In genomic region chr1:181062800-181063428, GRCh38 we compare ENCODE assay signal across 8 cellular contexts. TPM values are rescaled to one million over a fixed set of nuclear protein-coding genes. Genes with fewer than 3 reads are reported as not detected.
DNase-seq lines count a peak whose midpoint lies in the region; ATAC-seq and TF ChIP-seq lines count a peak whose summit lies in the region.

No MANE protein-coding gene starts in this region.

- H3K9me2 ChIP-seq in OCI-LY7 (ENCODE audit: insufficient read depth, low read length), result no peaks in the 10 kb centered on the region

- no peaks in the 10 kb centered on the region for H4K20me1 ChIP-seq in OCI-LY7 (ENCODE audit: insufficient read depth, low read length)

- ATAC-seq in GM18858 (IDR thresholded peaks at IDR 0.05; ENCODE audit: unreplicated experiment) (peak; percentile 83), HG02943 (IDR thresholded peaks at IDR 0.05; ENCODE audit: low read depth, unreplicated experiment) (peak; percentile 67), Right ventricle myocardium superior (ENCODE audit: poor library complexity) (peak; percentile 52)

- H3K4me1 ChIP-seq in OCI-LY7 (ENCODE audit: insufficient read depth, low read length, poor library complexity, severe bottlenecking), result peaks cover 16% of the 10 kb centered on the region

- CTCF ChIA-PET in OCI-LY7 (lab: Charles Lee; ENCODE audit: unreplicated experiment), result no interaction called here

- H2AFZ ChIP-seq in OCI-LY7 (ENCODE audit: low read length), result peak overlapping the region; percentile 90

- no peaks in the 10 kb centered on the region for H3K9me3 ChIP-seq in OCI-LY7 (ENCODE audit: low read length)

- peak overlapping the region; percentile 17 for H3K4me3 ChIP-seq in OCI-LY7 (ENCODE audit: low read depth, low read length, poor library complexity, severe bottlenecking)

- H3K4me2 ChIP-seq in OCI-LY7 (ENCODE audit: low read length), result peak overlapping the region; percentile 67

- POLR2A ChIA-PET in OCI-LY7 (lab: Charles Lee), result interaction anchor here (0.7 to 1.4 kb wide), 2 partner anchors 8 to 91 kb away, joined by 3 to 7 read pairs; no protein-coding TSS in a partner anchor

- intact Hi-C loops in OCI-LY7 (cut with micrococcal nuclease; ENCODE audit: unreplicated experiment), result no loop called here
- intact Hi-C loops in Right ventricle myocardium superior (cut with DNase I), result no loop called here

- no peaks in the 10 kb centered on the region for H3K79me2 ChIP-seq in OCI-LY7 (ENCODE audit: insufficient read depth, low read depth, low read length)

- DNase-seq in AG08395 (ENCODE audit: low spot score) (peak; percentile 68), OCI-LY7 (ENCODE audit: low spot score) (no peak), Right ventricle myocardium superior (no peak), HT-29 (ENCODE audit: low spot score) (no peak), NCI-H1694 treated with DMSO at 0.1 percent for 48 hours (lab: John Stamatoyannopoulos, UW) (no peak), NCI-H187 (lab: John Stamatoyannopoulos, UW) (no peak)

- H3K27ac ChIP-seq in OCI-LY7 (ENCODE audit: low read depth, low read length, poor library complexity, severe bottlenecking), result no peak overlapping the region

- H3K36me3 ChIP-seq in OCI-LY7 (ENCODE audit: insufficient read depth, low read length), result no peaks in the 10 kb centered on the region

- TF ChIP-seq CTCF in OCI-LY7 (conservative IDR thresholded peaks at IDR 0.05; ENCODE audit: low read length), result no peak

- BruUV-seq in OCI-LY7 (replicated peaks; lab: Mats Ljungman, UMichigan), result no TSS peak

RNA-seq across cellular contexts. Expression of gene IER5, which starts 25.6 kb away (rescaled TPM):
- 14.3 and 18.3 TPM in 2 replicates for total RNA-seq in OCI-LY7 (2014; rRNA removed; shearing (Covaris generic))
- total RNA-seq in OCI-LY7 (2022) (7.2 and 8.2 TPM in 2 replicates), Right ventricle myocardium superior (15.1 TPM)
- 53.3 and 53.7 TPM in 2 replicates for total RNA-seq in HT-29 (2014; rRNA removed; shearing (Covaris generic))

RNA-seq across cellular contexts. Expression of gene MR1, which starts 29.1 kb away (rescaled TPM):
- 5.9 and 7.9 TPM in 2 replicates for total RNA-seq in OCI-LY7 (2014; rRNA removed; shearing (Covaris generic))
- total RNA-seq in OCI-LY7 (2022) (15.8 and 18.3 TPM in 2 replicates), Right ventricle myocardium superior (3.3 TPM)
- total RNA-seq in HT-29 (2014; rRNA removed; shearing (Covaris generic)), result 0.74 and 1.5 TPM in 2 replicates

RNA-seq across cellular contexts. Expression of gene STX6, which starts 40.2 kb away (rescaled TPM):
- total RNA-seq in OCI-LY7 (2014; rRNA removed; shearing (Covaris generic)), result 7.7 and 12.0 TPM in 2 replicates
- 12.9 and 13.4 TPM in 2 replicates for total RNA-seq in OCI-LY7 (2022)
- 6.0 TPM for total RNA-seq in Right ventricle myocardium superior
- 11.2 and 11.5 TPM in 2 replicates for total RNA-seq in HT-29 (2014; rRNA removed; shearing (Covaris generic))
